8 cellular contexts compared by ENCODE assay signal in genomic region chr17:68909066-68909465, GRCh38.
A peak's percentile ranks its signal among the peaks of the same experiment; 100 is the strongest.
DNase-seq lines count a peak whose midpoint lies in the region; ATAC-seq and TF ChIP-seq lines count a peak whose summit lies in the region.

No MANE protein-coding gene starts in this region.

- H3K27ac Mint-ChIP-seq in dendritic cell treated with granulocyte-macrophage colony-stimulating factor and Interleukin-4, amounts not matched to agents 40 ng/mL and 50 ng/mL, for 4 days: peak overlapping the region; percentile 87

- no peak overlapping the region for H3K4me3 Mint-ChIP-seq in dendritic cell treated with granulocyte-macrophage colony-stimulating factor and Interleukin-4, amounts not matched to agents 40 ng/mL and 50 ng/mL, for 4 days

- no peak for TF ChIP-seq CTCF in NB4 (IDR thresholded peaks at IDR 0.05; ENCODE audit: low read depth, low read length)

- peaks cover 41% of the 10 kb centered on the region for H3K4me1 Mint-ChIP-seq in dendritic cell treated with granulocyte-macrophage colony-stimulating factor and Interleukin-4, amounts not matched to agents 40 ng/mL and 50 ng/mL, for 4 days (ENCODE audit: low read depth)

- peaks cover 25% of the 10 kb centered on the region for H3K9me3 Mint-ChIP-seq in dendritic cell treated with granulocyte-macrophage colony-stimulating factor and Interleukin-4, amounts not matched to agents 40 ng/mL and 50 ng/mL, for 4 days

- H3K4me3 ChIP-seq in NB4 (ENCODE audit: low read depth, low read length): no peak overlapping the region

- H3K27me3 Mint-ChIP-seq in dendritic cell treated with granulocyte-macrophage colony-stimulating factor and Interleukin-4, amounts not matched to agents 40 ng/mL and 50 ng/mL, for 4 days: no peaks in the 10 kb centered on the region

- no peak for TF ChIP-seq POLR2A in NB4 (IDR thresholded peaks at IDR 0.05; ENCODE audit: extremely low read depth, insufficient read length)

- intact Hi-C loops in dendritic cell treated with granulocyte-macrophage colony-stimulating factor and Interleukin-4, amounts not matched to agents 40 ng/mL and 50 ng/mL, for 4 days (cut with micrococcal nuclease): no loop called here

- DNase-seq in NB4 (ENCODE audit: low read depth) (peak; percentile 86), midbrain (lab: John Stamatoyannopoulos, UW) (peak; percentile 12), NCI-H146 (lab: John Stamatoyannopoulos, UW) (no peak), NCI-H510A treated with DMSO at 0.1 percent for 48 hours (lab: John Stamatoyannopoulos, UW) (no peak), NCI-H2171 (lab: John Stamatoyannopoulos, UW) (no peak)
- no peak for DNase-seq in stimulated activated CD4-positive, alpha-beta T cell treated with anti-CD3 and anti-CD28 coated beads, Interleukin-4, amount 100 ng/mL, for 1 hour

- peaks cover 17% of the 10 kb centered on the region for H3K36me3 Mint-ChIP-seq in dendritic cell treated with granulocyte-macrophage colony-stimulating factor and Interleukin-4, amounts not matched to agents 40 ng/mL and 50 ng/mL, for 4 days (ENCODE audit: low read depth)

- peak; percentile 55 for ATAC-seq in GM19043 (IDR thresholded peaks at IDR 0.05; ENCODE audit: low read depth, unreplicated experiment)

Comparison
In these comparisons a context has a peak if more than half of its experiments do, and no peak if none do; other contexts are left out.
1. DNase-seq: peak in NB4 (single experiment) and midbrain (single experiment); none in NCI-H146 (single experiment), NCI-H510A treated with DMSO at 0.1 percent for 48 hours (single experiment), NCI-H2171 (single experiment) and stimulated activated CD4-positive, alpha-beta T cell treated with anti-CD3 and anti-CD28 coated beads, Interleukin-4, amount 100 ng/mL, for 1 hour (single experiment).